Comparison of ENCODE assay signal across 8 cellular contexts in genomic region chr2:238596571-238597551, GRCh38.
DNase-seq lines count a peak whose midpoint lies in the region; ATAC-seq and TF ChIP-seq lines count a peak whose summit lies in the region.

No MANE protein-coding gene starts in this region.

- H3K4me1 ChIP-seq in adrenal gland (replicated peaks in 1 of 2), result peaks cover 13 to 15% of the 10 kb centered on the region in 2 donors

- H3K9me3 ChIP-seq in adrenal gland (replicated peaks in 1 of 3), result no peaks in the 10 kb centered on the region

- H3K27ac Mint-ChIP-seq in endothelial cell (ENCODE audit: unreplicated experiment), result no peak overlapping the region

- H3K36me3 ChIP-seq in adrenal gland (replicated peaks in 1 of 2), result no peaks in the 10 kb centered on the region

- peak; percentile 94 for DNase-seq in GM03348 (ENCODE audit: low spot score)
- peak; percentile 59 to 88 (median 85) for DNase-seq in adrenal gland
- peak; percentile 57 for DNase-seq in left cardiac atrium
- DNase-seq in sciatic nerve (ENCODE audit: low spot score), result no peak
- DNase-seq in NCI-H526 (lab: John Stamatoyannopoulos, UW), result no peak
- DNase-seq in DMS114 treated with DMSO at 0.1 percent for 48 hours (lab: John Stamatoyannopoulos, UW; ENCODE audit: unreplicated experiment), result no peak
- DNase-seq in endothelial cell (ENCODE audit: low spot score), result no peak

- H3K36me3 Mint-ChIP-seq in endothelial cell (ENCODE audit: low read depth, unreplicated experiment), result no peaks in the 10 kb centered on the region

- H3K4me3 Mint-ChIP-seq in endothelial cell (ENCODE audit: unreplicated experiment), result no peak overlapping the region

- ATAC-seq in left cardiac atrium (peak; percentile 90 to 91), sciatic nerve (peak; percentile 83), HG03039 (IDR thresholded peaks at IDR 0.05; ENCODE audit: unreplicated experiment) (no peak)

- peaks cover 3% of the 10 kb centered on the region for H3K4me1 Mint-ChIP-seq in endothelial cell (ENCODE audit: unreplicated experiment)

- H3K9me3 Mint-ChIP-seq in endothelial cell (ENCODE audit: unreplicated experiment), result no peaks in the 10 kb centered on the region

- H3K27me3 ChIP-seq in adrenal gland, result no peaks in the 10 kb centered on the region

- WGBS in adrenal gland, 4 donors, result 40 to 43% (median 42%) methylated on average over 24 of the region's 24 CpGs

- peak overlapping the region in 1 of 4 donors; percentile 1 for H3K4me3 ChIP-seq in adrenal gland

- TF ChIP-seq CTCF in adrenal gland (IDR thresholded peaks at IDR 0.05), result no peak
- no peak for TF ChIP-seq CTCF in endothelial cell (IDR thresholded peaks at IDR 0.05; ENCODE audit: unreplicated experiment)

- H3K27me3 Mint-ChIP-seq in endothelial cell (ENCODE audit: unreplicated experiment), result peaks cover 2% of the 10 kb centered on the region

- TF ChIP-seq POLR2A in adrenal gland (IDR thresholded peaks at IDR 0.05), result peak in 1 of 2 donors; percentile 63

- intact Hi-C loops in adrenal gland (cut with DNase I), result no loop called here
- intact Hi-C loops in left cardiac atrium (cut with DNase I), result no loop called here
- intact Hi-C loops in sciatic nerve (cut with DNase I), result no loop called here

- H3K27ac ChIP-seq in adrenal gland, result peak overlapping the region in 4 of 5 donors; percentile 39 to 85 (median 50)

Comparison
In these comparisons a context has a peak if more than half of its experiments do, and no peak if none do; other contexts are left out.
1. DNase-seq: peak in GM03348 (single experiment), adrenal gland (7 of 7) and left cardiac atrium (single experiment); none in sciatic nerve (single experiment), NCI-H526 (0 of 2), DMS114 treated with DMSO at 0.1 percent for 48 hours (single experiment) and endothelial cell (single experiment).